14 cellular contexts compared by ENCODE assay signal in genomic region chr1:230976360-230976759, GRCh38. TPM values are rescaled to one million over a fixed set of nuclear protein-coding genes. Genes with fewer than 3 reads are reported as not detected.
DNase-seq lines count a peak whose midpoint lies in the region; ATAC-seq and TF ChIP-seq lines count a peak whose summit lies in the region.
"Had no signal": no experiment of that assay in that cellular context is flagged by ENCODE, and none has a peak within 500 bp of the region (broad histone marks: within the 10 kb centered on the region; RNA-seq: fewer than 3 reads in every experiment).

No MANE protein-coding gene starts in this region.

- POLR2A ChIA-PET in OCI-LY7 (lab: Charles Lee): interaction anchor here (0.6 to 1.8 kb wide), 4 partner anchors 9 to 222 kb away, joined by 3 to 6 read pairs (median 5); no protein-coding TSS in a partner anchor

- H3K4me1 Mint-ChIP-seq in activated CD4-positive, alpha-beta T cell treated with anti-CD3 and anti-CD28 coated beads, Interleukin-2, amount 10 ng/mL, durations not matched to agents 24 days and 14 days: peaks cover 50% of the 10 kb centered on the region
- peaks cover 55% of the 10 kb centered on the region for H3K4me1 Mint-ChIP-seq in central memory CD8-positive, alpha-beta T cell

- intact Hi-C loops in activated CD4-positive, alpha-beta T cell treated with anti-CD3 and anti-CD28 coated beads, Interleukin-2, amount 10 ng/mL, durations not matched to agents 24 days and 14 days (cut with micrococcal nuclease): loop anchor here (2.0 to 10.0 kb wide), 4 partner anchors 298 to 1831 kb away; partner anchors contain the start of genes EXOC8, MAP10, SPRTN and TAF5L
- intact Hi-C loops in OCI-LY7 (cut with micrococcal nuclease; ENCODE audit: unreplicated experiment) (loop anchor here (5.0 kb wide), 1 partner anchor 636 kb away; no protein-coding TSS in a partner anchor), uterus (cut with DNase I; ENCODE audit: low total_unique reads) (no loop called here)

- TF ChIP-seq POLR2A in uterus (IDR thresholded peaks at IDR 0.05): no peak

- H4K20me1 ChIP-seq in OCI-LY7 (ENCODE audit: insufficient read depth, low read length): peaks cover 7% of the 10 kb centered on the region; the same call in 1 of the 2 replicates

- peak overlapping the region; percentile 95 for H3K4me2 ChIP-seq in OCI-LY7 (ENCODE audit: low read length)

- H3K4me3 ChIP-seq in OCI-LY7 (ENCODE audit: low read depth, low read length, poor library complexity, severe bottlenecking) (no peak overlapping the region), neutrophil (ENCODE audit: low read depth in 1 of 2, low read length in 1 of 2) (peak overlapping the region in 1 of 2 experiments; percentile 68), uterus (no peak overlapping the region)

- peaks cover 10% of the 10 kb centered on the region for H3K36me3 Mint-ChIP-seq in activated CD4-positive, alpha-beta T cell treated with anti-CD3 and anti-CD28 coated beads, Interleukin-2, amount 10 ng/mL, durations not matched to agents 24 days and 14 days (ENCODE audit: low read depth)
- peaks cover 17% of the 10 kb centered on the region for H3K36me3 Mint-ChIP-seq in central memory CD8-positive, alpha-beta T cell (ENCODE audit: insufficient read depth)

- H3K9me2 ChIP-seq in OCI-LY7 (ENCODE audit: insufficient read depth, low read length): no peaks in the 10 kb centered on the region

- CTCF ChIA-PET in OCI-LY7 (lab: Charles Lee; ENCODE audit: unreplicated experiment): no interaction called here

- BruUV-seq in OCI-LY7 (replicated peaks; lab: Mats Ljungman, UMichigan): no TSS peak

- H3K4me1 ChIP-seq in OCI-LY7 (ENCODE audit: insufficient read depth, low read length, poor library complexity, severe bottlenecking) (peaks cover 32% of the 10 kb centered on the region), neutrophil (ENCODE audit: control insufficient read depth in 1 of 2, insufficient read depth in 1 of 2, low read depth in 1 of 2, low read length in 1 of 2) (peaks cover 58 to 59% of the 10 kb centered on the region in 2 experiments), uterus (peaks cover 4 to 8% of the 10 kb centered on the region in 2 donors)

- H3K36me3 ChIP-seq in OCI-LY7 (ENCODE audit: insufficient read depth, low read length): peaks cover 29% of the 10 kb centered on the region
- H3K36me3 ChIP-seq in neutrophil: peaks cover 4% of the 10 kb centered on the region
- no peaks in the 10 kb centered on the region for H3K36me3 ChIP-seq in uterus

- H2AFZ ChIP-seq in OCI-LY7 (ENCODE audit: low read length): no peak overlapping the region

- TF ChIP-seq CTCF in OCI-LY7 (conservative IDR thresholded peaks at IDR 0.05; ENCODE audit: low read length) (no peak), neutrophil (IDR thresholded peaks at IDR 0.05) (no peak), uterus (IDR thresholded peaks at IDR 0.05) (no peak)

- DNase-seq in activated CD4-positive, alpha-beta T cell treated with anti-CD3 and anti-CD28 coated beads, Interleukin-2, amount 10 ng/mL, durations not matched to agents 24 days and 14 days: no peak
- no peak for DNase-seq in activated CD4-positive, alpha-beta T cell treated with anti-CD3 and anti-CD28 coated beads for 48 hours
- DNase-seq in OCI-LY7 (ENCODE audit: low spot score) (no peak), NCI-H1417 (lab: John Stamatoyannopoulos, UW) (no peak), uterus (no peak)
- no peak for DNase-seq in central memory CD8-positive, alpha-beta T cell (ENCODE audit: low spot score in 2 of 2)
- DNase-seq: H9, NCI-H2029, NCI-H69, sigmoid colon had no signal

- H3K27ac Mint-ChIP-seq in activated CD4-positive, alpha-beta T cell treated with anti-CD3 and anti-CD28 coated beads, Interleukin-2, amount 10 ng/mL, durations not matched to agents 24 days and 14 days: no peak overlapping the region
- H3K27ac Mint-ChIP-seq in central memory CD8-positive, alpha-beta T cell (ENCODE audit: low read depth): peak overlapping the region; percentile 57
- H3K27ac Mint-ChIP-seq: H9 had no signal

- H3K9me3 ChIP-seq in OCI-LY7 (ENCODE audit: low read length) (no peaks in the 10 kb centered on the region), neutrophil (no peaks in the 10 kb centered on the region), uterus (no peaks in the 10 kb centered on the region)
- H3K9me3 ChIP-seq: sigmoid colon, tibial nerve had no signal

- no peaks in the 10 kb centered on the region for H3K27me3 Mint-ChIP-seq in activated CD4-positive, alpha-beta T cell treated with anti-CD3 and anti-CD28 coated beads, Interleukin-2, amount 10 ng/mL, durations not matched to agents 24 days and 14 days
- H3K27me3 Mint-ChIP-seq in central memory CD8-positive, alpha-beta T cell: no peaks in the 10 kb centered on the region

- H3K27ac ChIP-seq in OCI-LY7 (ENCODE audit: low read depth, low read length, poor library complexity, severe bottlenecking): no peak overlapping the region
- H3K27ac ChIP-seq in neutrophil: peak overlapping the region; percentile 80
- H3K27ac ChIP-seq in uterus: no peak overlapping the region

- H3K27me3 ChIP-seq in neutrophil: no peaks in the 10 kb centered on the region
- no peaks in the 10 kb centered on the region for H3K27me3 ChIP-seq in uterus
- H3K27me3 ChIP-seq: sigmoid colon, tibial nerve had no signal

- peaks cover 41% of the 10 kb centered on the region; the same call in 1 of the 2 replicates for H3K79me2 ChIP-seq in OCI-LY7 (ENCODE audit: insufficient read depth, low read depth, low read length)

- H3K4me3 Mint-ChIP-seq in activated CD4-positive, alpha-beta T cell treated with anti-CD3 and anti-CD28 coated beads, Interleukin-2, amount 10 ng/mL, durations not matched to agents 24 days and 14 days: peak overlapping the region; percentile 89
- H3K4me3 Mint-ChIP-seq in central memory CD8-positive, alpha-beta T cell: peak overlapping the region; percentile 42

- no peaks in the 10 kb centered on the region for H3K9me3 Mint-ChIP-seq in activated CD4-positive, alpha-beta T cell treated with anti-CD3 and anti-CD28 coated beads, Interleukin-2, amount 10 ng/mL, durations not matched to agents 24 days and 14 days
- no peaks in the 10 kb centered on the region for H3K9me3 Mint-ChIP-seq in central memory CD8-positive, alpha-beta T cell
- H3K9me3 Mint-ChIP-seq: H9 had no signal

- no peak for ATAC-seq in central memory CD8-positive, alpha-beta T cell (replicated peaks; ENCODE audit: extremely low read depth, poor library complexity, severe bottlenecking)
- no peak for ATAC-seq in GM21528 (IDR thresholded peaks at IDR 0.05; ENCODE audit: low FRiP score, unreplicated experiment)
- ATAC-seq: Panc1 had no signal

RNA-seq across cellular contexts. Expression of gene TTC13, which starts 2.3 kb away (rescaled TPM):
- total RNA-seq in activated CD4-positive, alpha-beta T cell treated with anti-CD3 and anti-CD28 coated beads, Interleukin-2, amount 10 ng/mL, durations not matched to agents 24 days and 14 days: 22.7 and 23.8 TPM in 2 replicates
- 15.4 and 24.3 TPM in 2 replicates for total RNA-seq in OCI-LY7 (2014; rRNA removed; shearing (Covaris generic))
- 27.0 and 27.2 TPM in 2 replicates for total RNA-seq in OCI-LY7 (2022)
- total RNA-seq in uterus: 10 to 100 TPM in 3 of 4 donors, 1 to 10 TPM in 1; 6.9 to 49.1 (median 30.0) TPM

RNA-seq across cellular contexts. Expression of gene ARV1, which starts 2.5 kb away (rescaled TPM):
- 15.0 and 15.2 TPM in 2 replicates for total RNA-seq in activated CD4-positive, alpha-beta T cell treated with anti-CD3 and anti-CD28 coated beads, Interleukin-2, amount 10 ng/mL, durations not matched to agents 24 days and 14 days
- 11.7 and 15.1 TPM in 2 replicates for total RNA-seq in OCI-LY7 (2014; rRNA removed; shearing (Covaris generic))
- 21.2 and 21.9 TPM in 2 replicates for total RNA-seq in OCI-LY7 (2022)
- 10 to 100 TPM in 3 of 4 donors, 1 to 10 TPM in 1; 3.6 to 15.9 (median 13.5) TPM for total RNA-seq in uterus
